In genomic region chr5:93746406-93747056, GRCh38 we compare ENCODE assay signal across 18 cellular contexts. TPM values are rescaled to one million over a fixed set of nuclear protein-coding genes. Genes with fewer than 3 reads are reported as not detected.
DNase-seq lines count a peak whose midpoint lies in the region; ATAC-seq and TF ChIP-seq lines count a peak whose summit lies in the region.
"Had no signal": no experiment of that assay in that cellular context is flagged by ENCODE, and none has a peak within 500 bp of the region (broad histone marks: within the 10 kb centered on the region; RNA-seq: fewer than 3 reads in every experiment).

No MANE protein-coding gene starts in this region.

- H2AFZ ChIP-seq in GM23338 (no peak overlapping the region), fibroblast of lung (ENCODE audit: low read length) (no peak overlapping the region)

- intact Hi-C loops in spleen (cut with DNase I; ENCODE audit: low total_unique reads) = no loop called here

- H3K4me1 ChIP-seq in GM23338 (ENCODE audit: insufficient read depth) (no peaks in the 10 kb centered on the region; the same call in 1 of the 2 replicates), fibroblast of lung (ENCODE audit: control insufficient read depth, extremely low read depth, insufficient read depth, low read length) (no peaks in the 10 kb centered on the region), spleen (no peaks in the 10 kb centered on the region)
- H3K4me1 ChIP-seq: thyroid gland had no signal

- no peak for DNase-seq in GM23338 (ENCODE audit: low spot score)
- no peak for DNase-seq in SK-N-MC (ENCODE audit: low read depth, low spot score)
- peak; percentile 32 to 61 for DNase-seq in fibroblast of lung (ENCODE audit: low read depth in 2 of 2)
- peak; percentile 18 for DNase-seq in non-pigmented ciliary epithelial cell (ENCODE audit: low read depth)
- DNase-seq in ureter (ENCODE audit: low spot score) = no peak
- DNase-seq in spleen = no peak
- no peak for DNase-seq in mesenteric fat pad (ENCODE audit: low spot score)
- no peak for DNase-seq in NCI-H82 treated with DMSO at 0.1 percent for 48 hours (lab: John Stamatoyannopoulos, UW; ENCODE audit: unreplicated experiment)
- DNase-seq: cerebellar nuclear complex, NCI-H1417, NCI-H345, T-helper 9 cell, thyroid gland had no signal

- no peaks in the 10 kb centered on the region for H3K27me3 ChIP-seq in GM23338 (ENCODE audit: insufficient read depth)
- no peaks in the 10 kb centered on the region for H3K27me3 ChIP-seq in fibroblast of lung (ENCODE audit: control insufficient read depth, insufficient read depth, low read length)
- H3K27me3 ChIP-seq in spleen (replicated peaks in 1 of 7) = no peaks in the 10 kb centered on the region
- H3K27me3 ChIP-seq: SJSA1, thyroid gland had no signal

- no peak for TF ChIP-seq POLR2A in spleen (IDR thresholded peaks at IDR 0.05)

- H3K4me3 ChIP-seq in GM23338 (no peak overlapping the region), SK-N-MC (no peak overlapping the region), fibroblast of lung (replicated peaks in 1 of 4; ENCODE audit: control extremely low read depth in 1 of 4, insufficient read depth in 1 of 4, low read depth in 3 of 4, low read length in 4 of 4) (no peak overlapping the region), spleen (no peak overlapping the region)
- H3K4me3 ChIP-seq: lung, SJSA1, thyroid gland had no signal

- H3K9me3 Mint-ChIP-seq in GM23338 = no peaks in the 10 kb centered on the region
- H3K9me3 Mint-ChIP-seq: activated T-helper 17 cell treated with anti-CD3 and anti-CD28 coated beads, Interleukin-2, amount 50 U/mL, for 72 hours; nephron had no signal

- no peak for TF ChIP-seq CTCF in GM23338 (conservative IDR thresholded peaks at IDR 0.05; ENCODE audit: low read depth in 2 of 2)
- no peak for TF ChIP-seq CTCF in fibroblast of lung (conservative IDR thresholded peaks at IDR 0.05 in 1 of 2, IDR thresholded peaks at IDR 0.05 in 1 of 2; ENCODE audit: low read depth in 1 of 2, low read length in 2 of 2)
- TF ChIP-seq CTCF in spleen (IDR thresholded peaks at IDR 0.05 in 8 of 11, conservative IDR thresholded peaks at IDR 0.05 in 3 of 11) = no peak

- H3K36me3 ChIP-seq in GM23338 (ENCODE audit: insufficient read depth) = no peaks in the 10 kb centered on the region
- no peaks in the 10 kb centered on the region for H3K36me3 ChIP-seq in SK-N-MC (ENCODE audit: insufficient read depth, low read length)
- H3K36me3 ChIP-seq in fibroblast of lung (ENCODE audit: control insufficient read depth, insufficient read depth, low read length) = no peaks in the 10 kb centered on the region
- H3K36me3 ChIP-seq in spleen = peaks cover 0 to 9% (median 0%) of the 10 kb centered on the region in 6 donors
- H3K36me3 ChIP-seq: SJSA1, thyroid gland had no signal

- no peaks in the 10 kb centered on the region for H3K9me3 ChIP-seq in SK-N-MC (ENCODE audit: low read depth, low read length)
- H3K9me3 ChIP-seq in fibroblast of lung (ENCODE audit: control insufficient read depth, insufficient read depth, low read depth, low read length) = no peaks in the 10 kb centered on the region
- peaks cover 0 to under 1% (median 0%) of the 10 kb centered on the region in 8 donors for H3K9me3 ChIP-seq in spleen
- H3K9me3 ChIP-seq: SJSA1, thyroid gland had no signal

- H4K20me1 ChIP-seq in GM23338 (replicated peaks; ENCODE audit: insufficient read depth) (no peaks in the 10 kb centered on the region), fibroblast of lung (ENCODE audit: control insufficient read depth, extremely low read depth, insufficient read depth, low read length) (no peaks in the 10 kb centered on the region)

- no peaks in the 10 kb centered on the region; the same call in 2 of the 3 replicates for H3K4me1 Mint-ChIP-seq in GM23338
- H3K4me1 Mint-ChIP-seq: activated T-helper 17 cell treated with anti-CD3 and anti-CD28 coated beads, Interleukin-2, amount 50 U/mL, for 72 hours; nephron had no signal

- no peaks in the 10 kb centered on the region for H3K79me2 ChIP-seq in GM23338 (replicated peaks; ENCODE audit: insufficient read depth)
- H3K79me2 ChIP-seq in fibroblast of lung (ENCODE audit: control insufficient read depth, insufficient read depth, low read length) = no peaks in the 10 kb centered on the region

- no peak for ATAC-seq in GM23338
- ATAC-seq: activated T-helper 17 cell treated with anti-CD3 and anti-CD28 coated beads, Interleukin-2, amount 50 U/mL, for 72 hours; stimulated activated memory B cell treated with anti-CD40 and anti-IgM and Interleukin-4, amounts not matched to agents 10 μg/mL and 1 μg/mL and 100 μg/mL, for 72 hours had no signal

- H3K4me3 Mint-ChIP-seq in GM23338 = no peak overlapping the region
- H3K4me3 Mint-ChIP-seq: activated T-helper 17 cell treated with anti-CD3 and anti-CD28 coated beads, Interleukin-2, amount 50 U/mL, for 72 hours; nephron; stimulated activated memory B cell treated with anti-CD40 and anti-IgM and Interleukin-4, amounts not matched to agents 10 μg/mL and 1 μg/mL and 100 μg/mL, for 72 hours had no signal

- H3K27me3 Mint-ChIP-seq in GM23338 (ENCODE audit: insufficient read depth, low read depth, poor library complexity) = no peaks in the 10 kb centered on the region
- H3K27me3 Mint-ChIP-seq: activated T-helper 17 cell treated with anti-CD3 and anti-CD28 coated beads, Interleukin-2, amount 50 U/mL, for 72 hours; stimulated activated memory B cell treated with anti-CD40 and anti-IgM and Interleukin-4, amounts not matched to agents 10 μg/mL and 1 μg/mL and 100 μg/mL, for 72 hours had no signal

- H3F3A ChIP-seq in GM23338 (replicated peaks; ENCODE audit: low read depth) = no peaks in the 10 kb centered on the region

- H3K4me2 ChIP-seq in GM23338 (no peak overlapping the region), fibroblast of lung (ENCODE audit: extremely low read depth, insufficient read depth, low read length) (peak overlapping the region; percentile 42)

- no peaks in the 10 kb centered on the region for H3K9me2 ChIP-seq in GM23338 (ENCODE audit: insufficient read depth)

- H3K36me3 Mint-ChIP-seq in GM23338 (ENCODE audit: low read depth) = no peaks in the 10 kb centered on the region

- H3K27ac ChIP-seq in GM23338 (ENCODE audit: low read depth) (no peak overlapping the region), SK-N-MC (peak overlapping the region; percentile 81), fibroblast of lung (ENCODE audit: insufficient read depth, low read length) (no peak overlapping the region), spleen (no peak overlapping the region)
- H3K27ac ChIP-seq: SJSA1, thyroid gland had no signal

- no peak overlapping the region for H3K9ac ChIP-seq in SK-N-MC (ENCODE audit: insufficient read length)
- H3K9ac ChIP-seq in fibroblast of lung (ENCODE audit: insufficient read depth, low read length) = no peak overlapping the region

- H3K27ac Mint-ChIP-seq in GM23338 = 0 out of 2 replicates have a peak overlapping the region, but pooled peaks have one; percentile 20
- H3K27ac Mint-ChIP-seq: activated T-helper 17 cell treated with anti-CD3 and anti-CD28 coated beads, Interleukin-2, amount 50 U/mL, for 72 hours; nephron; stimulated activated memory B cell treated with anti-CD40 and anti-IgM and Interleukin-4, amounts not matched to agents 10 μg/mL and 1 μg/mL and 100 μg/mL, for 72 hours had no signal

TF ChIP-seq in GM23338, 12 proteins besides CTCF, POLR2A, EP300 and RAD21 (continues in another document):
- TF ChIP-seq POLR2AphosphoS5 (IDR thresholded peaks at IDR 0.05; ENCODE audit: low read depth) (no peak), ZNF114 (CRISPR knock-in tag; IDR thresholded peaks at IDR 0.05) (no peak), EZH2 (IDR thresholded peaks at IDR 0.05; ENCODE audit: low read depth, unreplicated experiment) (no peak), REST (IDR thresholded peaks at IDR 0.05; ENCODE audit: unreplicated experiment) (no peak), JUNB (IDR thresholded peaks at IDR 0.05; ENCODE audit: unreplicated experiment) (no peak), NANOG (IDR thresholded peaks at IDR 0.05; ENCODE audit: borderline replicate concordance) (no peak), CREB1 (CRISPR knock-in tag; IDR thresholded peaks at IDR 0.05; ENCODE audit: low read depth) (no peak), EZH2phosphoT487 (IDR thresholded peaks at IDR 0.05; ENCODE audit: unreplicated experiment) (no peak), STAT1 (IDR thresholded peaks at IDR 0.05; ENCODE audit: unreplicated experiment) (no peak), ZNF331 (CRISPR knock-in tag; IDR thresholded peaks at IDR 0.05; ENCODE audit: low read depth) (no peak)

RNA-seq across cellular contexts. Expression of gene POU5F2, which starts 5.1 kb away (rescaled TPM):
- 0.76 and 1.2 TPM in 2 replicates for total RNA-seq in GM23338 (2014; rRNA removed; shearing (Covaris generic))
- 0.11 and 0.14 TPM in 2 replicates for polyA plus RNA-seq in GM23338 (2016; fragmentation: Nextera tagmentation; extraction: Ambion mirVana)
- total RNA-seq in fibroblast of lung = 0.51 and 0.66 TPM in 2 replicates
- 0.01 TPM in 2 replicates for polyA plus RNA-seq in fibroblast of lung
- not detected in 2 replicates for polyA plus RNA-seq in fibroblast of lung (2012)
- polyA minus RNA-seq in fibroblast of lung (ENCODE audit: low replicate concordance) = not detected in 2 replicates
- total RNA-seq in ureter = 4.9 TPM
- total RNA-seq in spleen = 10 to 100 TPM in 1 of 7 donors, 1 to 10 TPM in 6; 2.4 to 11.7 (median 7.6) TPM
- under 1 TPM; under 0.01 to 0.13 (median 0.02) TPM for polyA plus RNA-seq in spleen
- total RNA-seq in mesenteric fat pad = 1.9 TPM

Comparison
In these comparisons a context has a peak if more than half of its experiments do, and no peak if none do; other contexts are left out.
1. DNase-seq: peak in fibroblast of lung (2 of 2) and non-pigmented ciliary epithelial cell (single experiment); none in GM23338 (single experiment), SK-N-MC (single experiment), ureter (single experiment), spleen (single experiment), mesenteric fat pad (single experiment) and NCI-H82 treated with DMSO at 0.1 percent for 48 hours (single experiment).